ENCODE assay signal across 22 cellular contexts in the genomic region with DNA sequence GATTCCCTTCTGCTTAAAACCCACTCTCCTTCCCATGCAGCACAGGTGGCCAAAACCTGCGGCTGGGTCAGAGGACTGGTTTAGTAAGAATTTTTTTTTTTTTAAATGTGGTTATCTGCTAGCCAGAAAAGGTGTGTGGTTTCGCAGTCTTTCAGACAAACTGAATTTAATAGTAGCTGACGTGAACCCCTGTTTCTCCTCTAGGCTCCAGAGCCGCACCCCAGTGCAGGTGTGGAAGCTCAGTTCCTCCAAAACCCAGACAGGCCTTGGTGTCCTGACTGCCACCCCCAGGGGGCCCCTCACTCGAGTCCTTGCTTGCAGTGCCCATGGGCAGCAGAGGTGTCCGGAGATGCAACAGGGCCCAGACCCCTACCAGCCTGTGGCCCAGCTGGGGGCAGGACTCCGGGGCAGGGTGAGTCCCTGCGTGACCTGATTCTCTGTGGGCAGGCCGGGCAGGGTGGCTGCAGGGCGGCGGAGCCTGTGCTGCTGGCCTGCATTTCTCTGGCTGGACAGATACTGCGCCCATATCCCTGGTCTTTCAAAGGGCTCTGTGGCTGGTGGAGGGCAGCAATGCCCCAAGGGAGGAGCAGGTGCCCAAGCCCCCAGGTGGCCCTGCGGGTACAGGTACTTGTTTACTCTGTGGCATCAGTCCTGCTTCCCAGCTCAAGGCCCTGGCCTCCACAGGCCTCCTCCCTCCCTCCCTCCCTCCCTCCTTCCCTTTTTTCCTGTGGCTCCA. TPM values are rescaled to one million over a fixed set of nuclear protein-coding genes. Genes with fewer than 3 reads are reported as not detected.
DNase-seq lines count a peak whose midpoint lies in the region; ATAC-seq and TF ChIP-seq lines count a peak whose summit lies in the region.
"Had no signal": no experiment of that assay in that cellular context is flagged by ENCODE, and none has a peak within 500 bp of the region (broad histone marks: within the 10 kb centered on the region; RNA-seq: fewer than 3 reads in every experiment).

No MANE protein-coding gene starts in this region.

- H3K9ac ChIP-seq in KMS-11, result peak overlapping the region; percentile 52; the same call in 1 of the 2 replicates
- H3K9ac ChIP-seq: BLaER1 had no signal

- no peak for TF ChIP-seq EP300 in sigmoid colon (IDR thresholded peaks at IDR 0.05)

- peak overlapping the region; percentile 88 for H3K27ac ChIP-seq in KMS-11
- peak overlapping the region; percentile 94 for H3K27ac ChIP-seq in left ventricle myocardium inferior (replicated peaks)
- H3K27ac ChIP-seq in sigmoid colon, result no peak overlapping the region
- H3K27ac ChIP-seq: BLaER1, neutrophil, VCaP had no signal

- peaks cover 18% of the 10 kb centered on the region; the same call in 1 of the 2 replicates for H3K79me2 ChIP-seq in KMS-11 (ENCODE audit: insufficient read depth, low read depth)

- no peaks in the 10 kb centered on the region for H3K9me3 ChIP-seq in left ventricle myocardium inferior (replicated peaks)
- peaks cover 0 to 2% (median 0%) of the 10 kb centered on the region in 4 donors for H3K9me3 ChIP-seq in sigmoid colon
- H3K9me3 ChIP-seq: neutrophil had no signal

- H3K27me3 ChIP-seq in KMS-11 (ENCODE audit: insufficient read depth, low read depth), result no peaks in the 10 kb centered on the region
- H3K27me3 ChIP-seq in left ventricle myocardium inferior (ENCODE audit: low read depth), result no peaks in the 10 kb centered on the region
- H3K27me3 ChIP-seq in sigmoid colon, result no peaks in the 10 kb centered on the region
- H3K27me3 ChIP-seq: BLaER1, neutrophil, tibial nerve had no signal

- intact Hi-C loops in left ventricle myocardium inferior (cut with micrococcal nuclease) (no loop called here), sigmoid colon (cut with DNase I) (no loop called here)

- no peak for ATAC-seq in activated CD4-positive, CD25-positive, alpha-beta regulatory T cell treated with anti-CD3 and anti-CD28 coated beads, Interleukin-2, amount 50 U/mL, for 24 hours
- ATAC-seq in HG02798 (IDR thresholded peaks at IDR 0.05; ENCODE audit: poor library complexity, unreplicated experiment) (no peak), HG02571 (IDR thresholded peaks at IDR 0.05; ENCODE audit: unreplicated experiment) (no peak), HG03095 (IDR thresholded peaks at IDR 0.05; ENCODE audit: unreplicated experiment) (no peak)
- ATAC-seq: activated CD8-positive, alpha-beta T cell treated with anti-CD3 and anti-CD28 coated beads for 36 hours; activated naive CD4-positive, alpha-beta T cell treated with anti-CD3 and anti-CD28 coated beads, Interleukin-2, amount 50 U/mL, for 72 hours; activated T-cell treated with anti-CD3 and anti-CD28 coated beads, Interleukin-2, amount 50 U/mL, for 72 hours; T-helper 17 cell had no signal

- TF ChIP-seq POLR2A in sigmoid colon (IDR thresholded peaks at IDR 0.05), result no peak

- TF ChIP-seq CTCF in KMS-11 (conservative IDR thresholded peaks at IDR 0.05; ENCODE audit: low read depth, low read length), result peak; percentile 67
- TF ChIP-seq CTCF in left ventricle myocardium inferior (IDR thresholded peaks at IDR 0.05; ENCODE audit: borderline replicate concordance), result no peak
- TF ChIP-seq CTCF in sigmoid colon (IDR thresholded peaks at IDR 0.05), result no peak

- peak; percentile 25 for DNase-seq in activated CD4-positive, CD25-positive, alpha-beta regulatory T cell treated with anti-CD3 and anti-CD28 coated beads, Interleukin-2, amount 50 U/mL, for 72 hours
- DNase-seq in left ventricle myocardium inferior (no peak), sigmoid colon (peak; percentile 50)
- DNase-seq: activated CD8-positive, alpha-beta T cell treated with anti-CD3 and anti-CD28 coated beads for 36 hours; activated T-cell treated with anti-CD3 and anti-CD28 coated beads, Interleukin-2, amount 50 U/mL, for 72 hours; cortex of kidney; GOT3; NCI-H524; retina; T-helper 17 cell had no signal

- H3K4me1 ChIP-seq in KMS-11 (ENCODE audit: low read depth, poor library complexity, severe bottlenecking) (peaks cover 74% of the 10 kb centered on the region), left ventricle myocardium inferior (peaks cover 59% of the 10 kb centered on the region), sigmoid colon (no peaks in the 10 kb centered on the region)
- H3K4me1 ChIP-seq: tibial nerve had no signal

- H3K4me2 ChIP-seq in KMS-11, result peak overlapping the region; percentile 81

- no peak overlapping the region for H2AFZ ChIP-seq in KMS-11 (ENCODE audit: low read depth)

- H3K4me3 ChIP-seq in KMS-11 (IDR thresholded peaks at IDR 0.05; ENCODE audit: insufficient read depth, low read depth, low read length) (no peak overlapping the region), left ventricle myocardium inferior (no peak overlapping the region), sigmoid colon (no peak overlapping the region)
- H3K4me3 ChIP-seq: BLaER1, tibial nerve had no signal

- H4K20me1 ChIP-seq in KMS-11 (ENCODE audit: insufficient read depth), result no peaks in the 10 kb centered on the region

- H3K36me3 ChIP-seq in KMS-11 (ENCODE audit: insufficient read depth) (no peaks in the 10 kb centered on the region), left ventricle myocardium inferior (no peaks in the 10 kb centered on the region), sigmoid colon (no peaks in the 10 kb centered on the region)
- H3K36me3 ChIP-seq: BLaER1, neutrophil, tibial nerve had no signal

- WGBS in sigmoid colon, 2 donors, result 61 to 84% methylated on average over 13 of the region's 13 CpGs

RNA-seq across cellular contexts. Expression of a gene that starts 15.2 kb away (rescaled TPM):
- total RNA-seq in left ventricle myocardium inferior, result 41.8 TPM
- total RNA-seq in sigmoid colon, result 1 to 10 TPM; 1.1 to 3.8 (median 3.1) TPM
- 10 to 100 TPM in 1 of 3 donors, 1 to 10 TPM in 2; 7.8 to 25.2 (median 9.5) TPM for polyA plus RNA-seq in sigmoid colon
- total RNA-seq: fibroblast of villous mesenchyme had no signal

RNA-seq across cellular contexts. Expression of a gene that starts 15.7 kb away (rescaled TPM):
- total RNA-seq in left ventricle myocardium inferior, result not detected
- total RNA-seq in sigmoid colon, result not detected
- polyA plus RNA-seq in sigmoid colon, result 1 to 10 TPM in 1 of 3 donors, under 1 TPM in 1, not detected in 1; 0.60 to 2.8 TPM
- total RNA-seq: A172; activated CD8-positive, alpha-beta T cell treated with anti-CD3 and anti-CD28 coated beads for 36 hours; activated naive CD4-positive, alpha-beta T cell treated with anti-CD3 and anti-CD28 coated beads, Interleukin-2, amount 50 U/mL, for 72 hours; fibroblast of villous mesenchyme; tibial nerve had no signal

RNA-seq across cellular contexts. Expression of a gene that starts 59.4 kb away (rescaled TPM):
- total RNA-seq in left ventricle myocardium inferior (31.7 TPM), sigmoid colon (10 to 100 TPM; 45.1 to 60.1 (median 53.2) TPM)
- 10 to 100 TPM; 43.7 to 51.1 (median 47.7) TPM for polyA plus RNA-seq in sigmoid colon

Comparison
In these comparisons a context has a peak if more than half of its experiments do, and no peak if none do; other contexts are left out.
1. H3K27ac ChIP-seq: peak in KMS-11 (single experiment) and left ventricle myocardium inferior (single experiment); none in sigmoid colon (0 of 4).